ENCODE assay signal across 8 cellular contexts in the genomic region with DNA sequence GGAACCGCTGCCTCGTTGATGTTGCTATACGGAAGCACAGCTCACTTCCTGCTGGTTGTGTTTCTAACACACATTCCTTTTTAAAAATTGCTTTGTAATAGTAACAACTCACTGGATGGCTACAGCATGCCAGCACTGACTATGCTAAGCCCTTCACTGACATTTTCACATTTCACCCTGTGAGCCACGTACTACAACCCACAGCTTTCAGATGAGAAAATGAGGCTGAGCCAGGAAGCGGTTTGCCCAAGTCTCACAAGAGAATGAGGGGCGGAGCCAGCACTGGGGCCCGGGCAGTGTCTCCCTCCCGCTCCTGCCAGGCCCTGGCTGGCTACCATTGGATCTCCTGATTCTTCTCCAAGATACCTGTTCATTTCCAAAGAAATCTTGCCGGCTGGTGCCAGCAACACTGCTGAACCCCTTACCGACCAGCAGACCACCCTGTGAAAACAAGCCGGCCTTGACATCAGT. TPM values are rescaled to one million over a fixed set of nuclear protein-coding genes. Genes with fewer than 3 reads are reported as not detected.
DNase-seq lines count a peak whose midpoint lies in the region; ATAC-seq and TF ChIP-seq lines count a peak whose summit lies in the region.

No MANE protein-coding gene starts in this region.

- intact Hi-C loops in head of caudate nucleus (cut with DNase I): no loop called here

- ATAC-seq in HG03342 (IDR thresholded peaks at IDR 0.05; ENCODE audit: unreplicated experiment): peak; percentile 81
- no peak for ATAC-seq in HG02884 (IDR thresholded peaks at IDR 0.05; ENCODE audit: unreplicated experiment)

- H3K27ac ChIP-seq in RWPE1: no peak overlapping the region; the same call in 1 of the 2 replicates

- TF ChIP-seq CTCF in RWPE1 (conservative IDR thresholded peaks at IDR 0.05; ENCODE audit: low read depth): no peak

- POLR2A ChIA-PET in RWPE1 (lab: Yijun Ruan, JAX; ENCODE audit: low non-redundant PET): no interaction called here

- in situ Hi-C loops in GM18951 (cut with MboI; ENCODE audit: low sequenced_read_pairs, unreplicated experiment): no loop called here

- CTCF ChIA-PET in RWPE1 (lab: Yijun Ruan, JAX): interaction anchor here (1.2 kb wide), 1 partner anchor 99 kb away, joined by 4 read pairs; no protein-coding TSS in a partner anchor

- peak; percentile 75 for TF ChIP-seq POLR2A in GM18951 (IDR thresholded peaks at IDR 0.05; ENCODE audit: extremely low read depth, insufficient read depth, insufficient read length)

- DNase-seq in AG08395 (ENCODE audit: low spot score) (peak; percentile 85), RWPE1 (ENCODE audit: low spot score) (peak; percentile 54), head of caudate nucleus (peak in 41 of 42 donors; percentile 15 to 75 (median 51)), pulmonary artery endothelial cell (ENCODE audit: low read depth, low spot score) (peak; percentile 68)
- DNase-seq in activated gamma-delta T cell treated with anti-CD3 and anti-CD28 coated beads, Interleukin-2, amount 50 U/mL, for 16 hours (ENCODE audit: low read depth): peak; percentile 70

RNA-seq across cellular contexts. Expression of a gene that starts 38.3 kb away (rescaled TPM):
- total RNA-seq in pulmonary artery endothelial cell: 3.7 and 4.9 TPM in 2 replicates

RNA-seq across cellular contexts. Expression of a gene that starts 51.6 kb away (rescaled TPM):
- 1.5 and 3.6 TPM in 2 replicates for total RNA-seq in pulmonary artery endothelial cell
